Comparison of ENCODE assay signal across 1 cellular context in the genomic region with DNA sequence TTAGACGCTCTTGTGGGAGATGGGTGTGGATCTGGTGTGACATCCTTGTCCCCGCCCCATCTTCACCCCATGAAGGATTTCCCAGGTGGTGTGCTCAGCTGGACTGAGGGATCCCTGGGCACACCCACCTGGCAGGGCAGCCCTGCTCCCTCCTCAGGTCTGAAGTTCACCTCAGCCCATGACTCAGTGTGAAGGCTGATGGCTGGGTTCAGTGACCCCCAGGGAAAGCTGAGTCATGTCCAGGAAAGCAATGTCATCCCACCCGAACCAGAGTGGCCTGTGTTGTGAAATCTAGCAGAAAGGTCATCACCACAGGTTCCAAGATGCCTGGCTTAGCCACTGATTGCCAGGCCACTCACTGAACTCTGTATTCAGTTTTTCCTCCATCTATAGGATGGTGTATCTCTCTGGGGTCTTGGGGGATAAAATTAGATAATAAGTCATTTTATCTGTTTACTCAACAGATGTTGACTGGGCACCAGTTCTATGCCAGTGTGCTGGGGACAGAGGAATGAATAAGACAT.
A peak's percentile ranks its signal among the peaks of the same experiment; 100 is the strongest.
TF ChIP-seq lines count a peak whose summit lies in the region.

No MANE protein-coding gene starts in this region.

TF ChIP-seq in HepG2, 621 proteins besides CTCF, POLR2A, EP300 and RAD21 (continued from another document and continues in another):
- peak; percentile 100 for TF ChIP-seq FOSL2 (CRISPR knock-in tag; IDR thresholded peaks at IDR 0.05)
- peak; percentile 99 for TF ChIP-seq CEBPB (IDR thresholded peaks at IDR 0.05; ENCODE audit: borderline replicate concordance, low read depth, low read length)
- TF ChIP-seq ZNF761 (CRISPR knock-in tag; conservative IDR thresholded peaks at IDR 0.05), result no peak
- TF ChIP-seq, protein P1, sequence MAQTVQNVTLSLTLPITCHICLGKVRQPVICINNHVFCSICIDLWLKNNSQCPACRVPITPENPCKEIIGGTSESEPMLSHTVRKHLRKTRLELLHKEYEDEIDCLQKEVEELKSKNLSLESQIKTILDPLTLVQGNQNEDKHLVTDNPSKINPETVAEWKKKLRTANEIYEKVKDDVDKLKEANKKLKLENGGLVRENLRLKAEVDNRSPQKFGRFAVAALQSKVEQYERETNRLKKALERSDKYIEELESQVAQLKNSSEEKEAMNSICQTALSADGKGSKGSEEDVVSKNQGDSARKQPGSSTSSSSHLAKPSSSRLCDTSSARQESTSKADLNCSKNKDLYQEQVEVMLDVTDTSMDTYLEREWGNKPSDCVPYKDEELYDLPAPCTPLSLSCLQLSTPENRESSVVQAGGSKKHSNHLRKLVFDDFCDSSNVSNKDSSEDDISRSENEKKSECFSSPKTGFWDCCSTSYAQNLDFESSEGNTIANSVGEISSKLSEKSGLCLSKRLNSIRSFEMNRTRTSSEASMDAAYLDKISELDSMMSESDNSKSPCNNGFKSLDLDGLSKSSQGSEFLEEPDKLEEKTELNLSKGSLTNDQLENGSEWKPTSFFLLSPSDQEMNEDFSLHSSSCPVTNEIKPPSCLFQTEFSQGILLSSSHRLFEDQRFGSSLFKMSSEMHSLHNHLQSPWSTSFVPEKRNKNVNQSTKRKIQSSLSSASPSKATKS (CRISPR knock-in tag; IDR thresholded peaks at IDR 0.05), result no peak
- TF ChIP-seq TCF7L2 (IDR thresholded peaks at IDR 0.05; ENCODE audit: low read depth, low read length), result no peak
- TF ChIP-seq ZNF354B (CRISPR knock-in tag; IDR thresholded peaks at IDR 0.05), result no peak
- TF ChIP-seq TOPORS (CRISPR knock-in tag; IDR thresholded peaks at IDR 0.05), result no peak
- TF ChIP-seq SALL1 (CRISPR knock-in tag; IDR thresholded peaks at IDR 0.05), result peak; percentile 99
- peak; percentile 95 to 100 for TF ChIP-seq MAFK (conservative IDR thresholded peaks at IDR 0.05 in 1 of 2, IDR thresholded peaks at IDR 0.05 in 1 of 2; ENCODE audit: low read length in 2 of 2)
- TF ChIP-seq ZFYVE20 (CRISPR knock-in tag; IDR thresholded peaks at IDR 0.05; ENCODE audit: borderline replicate concordance, low read depth), result no peak
- no peak for TF ChIP-seq RARG (CRISPR knock-in tag; IDR thresholded peaks at IDR 0.05; ENCODE audit: low read depth)
- peak; percentile 97 for TF ChIP-seq HMG20A (CRISPR knock-in tag; IDR thresholded peaks at IDR 0.05; ENCODE audit: borderline replicate concordance)
- TF ChIP-seq ZNF577 (CRISPR knock-in tag; IDR thresholded peaks at IDR 0.05; ENCODE audit: borderline replicate concordance, low read depth), result no peak
- peak; percentile 90 for TF ChIP-seq HOMEZ (CRISPR knock-in tag; IDR thresholded peaks at IDR 0.05; ENCODE audit: low read depth)
- no peak for TF ChIP-seq ZNF646 (CRISPR knock-in tag; IDR thresholded peaks at IDR 0.05)
- peak; percentile 85 for TF ChIP-seq CREM (IDR thresholded peaks at IDR 0.05)
- TF ChIP-seq CREM (CRISPR knock-in tag; IDR thresholded peaks at IDR 0.05), result no peak
- TF ChIP-seq MXD3 (CRISPR knock-in tag; IDR thresholded peaks at IDR 0.05), result no peak
- peak; percentile 66; the same call in 1 of the 2 replicates for TF ChIP-seq NCOA1 (CRISPR knock-in tag; IDR thresholded peaks at IDR 0.05)
- TF ChIP-seq, protein P2, sequence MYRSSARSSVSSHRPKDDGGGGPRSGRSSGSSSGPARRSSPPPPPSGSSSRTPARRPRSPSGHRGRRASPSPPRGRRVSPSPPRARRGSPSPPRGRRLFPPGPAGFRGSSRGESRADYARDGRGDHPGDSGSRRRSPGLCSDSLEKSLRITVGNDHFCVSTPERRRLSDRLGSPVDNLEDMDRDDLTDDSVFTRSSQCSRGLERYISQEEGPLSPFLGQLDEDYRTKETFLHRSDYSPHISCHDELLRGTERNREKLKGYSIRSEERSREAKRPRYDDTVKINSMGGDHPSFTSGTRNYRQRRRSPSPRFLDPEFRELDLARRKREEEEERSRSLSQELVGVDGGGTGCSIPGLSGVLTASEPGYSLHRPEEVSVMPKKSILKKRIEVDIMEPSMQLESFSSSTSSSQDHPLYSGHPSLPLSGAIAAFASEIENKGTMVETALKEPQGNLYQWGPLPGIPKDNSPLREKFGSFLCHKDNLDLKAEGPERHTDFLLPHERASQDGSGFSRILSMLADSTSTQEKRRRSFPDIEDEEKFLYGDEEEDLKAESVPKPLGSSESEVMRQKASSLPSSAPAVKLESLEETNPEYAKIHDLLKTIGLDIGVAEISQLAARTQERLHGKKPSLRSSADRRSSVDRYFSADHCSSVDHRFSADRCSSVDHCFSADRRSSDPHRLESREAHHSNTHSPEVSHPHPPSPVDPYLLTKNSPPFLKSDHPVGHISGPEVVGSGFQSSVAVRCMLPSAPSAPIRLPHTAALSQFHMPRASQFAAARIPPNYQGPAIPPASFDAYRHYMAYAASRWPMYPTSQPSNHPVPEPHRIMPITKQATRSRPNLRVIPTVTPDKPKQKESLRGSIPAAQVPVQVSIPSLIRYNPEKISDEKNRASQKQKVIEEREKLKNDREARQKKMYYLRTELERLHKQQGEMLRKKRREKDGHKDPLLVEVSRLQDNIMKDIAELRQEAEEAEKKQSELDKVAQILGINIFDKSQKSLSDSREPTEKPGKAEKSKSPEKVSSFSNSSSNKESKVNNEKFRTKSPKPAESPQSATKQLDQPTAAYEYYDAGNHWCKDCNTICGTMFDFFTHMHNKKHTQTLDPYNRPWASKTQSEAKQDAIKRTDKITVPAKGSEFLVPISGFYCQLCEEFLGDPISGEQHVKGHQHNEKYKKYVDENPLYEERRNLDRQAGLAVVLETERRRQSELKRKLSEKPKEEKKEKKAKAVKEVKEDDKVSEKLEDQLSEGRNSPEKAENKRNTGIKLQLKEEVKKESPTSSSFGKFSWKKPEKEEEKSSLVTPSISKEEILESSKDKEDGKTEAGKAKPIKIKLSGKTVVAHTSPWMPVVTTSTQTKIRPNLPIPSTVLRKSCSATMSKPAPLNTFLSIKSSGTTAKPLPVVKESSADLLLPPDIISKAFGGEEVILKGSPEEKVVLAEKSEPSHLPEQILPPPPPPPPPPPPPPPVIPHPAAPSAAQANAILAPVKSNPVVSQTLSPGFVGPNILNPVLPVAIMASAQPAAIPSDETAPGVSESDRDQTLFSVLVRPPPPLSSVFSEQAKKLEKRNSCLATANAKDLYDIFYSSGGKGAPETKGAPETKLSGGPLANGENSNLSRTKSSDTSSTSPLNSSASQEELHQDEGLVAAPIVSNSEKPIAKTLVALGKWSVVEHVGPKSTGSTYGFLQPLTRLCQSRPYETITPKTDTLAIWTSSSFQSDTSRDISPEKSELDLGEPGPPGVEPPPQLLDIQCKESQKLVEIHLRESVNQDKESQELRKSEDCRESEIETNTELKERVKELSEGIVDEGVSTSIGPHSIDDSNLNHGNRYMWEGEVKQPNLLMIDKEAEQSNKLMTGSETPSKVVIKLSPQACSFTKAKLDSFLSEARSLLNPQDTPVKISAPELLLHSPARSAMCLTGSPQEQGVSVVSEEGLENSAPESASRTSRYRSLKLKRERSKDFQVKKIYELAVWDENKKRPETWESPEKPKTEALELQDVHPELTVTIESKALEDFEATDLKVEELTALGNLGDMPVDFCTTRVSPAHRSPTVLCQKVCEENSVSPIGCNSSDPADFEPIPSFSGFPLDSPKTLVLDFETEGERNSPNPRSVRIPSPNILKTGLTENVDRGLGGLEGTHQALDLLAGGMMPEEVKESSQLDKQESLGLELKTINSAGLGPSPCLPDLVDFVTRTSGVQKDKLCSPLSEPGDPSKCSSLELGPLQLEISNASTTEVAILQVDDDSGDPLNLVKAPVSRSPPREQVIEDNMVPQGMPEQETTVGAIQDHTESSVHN (CRISPR knock-in tag; IDR thresholded peaks at IDR 0.05), result no peak
- peak; percentile 94; the same call in 1 of the 2 replicates for TF ChIP-seq NR1H2 (CRISPR knock-in tag; IDR thresholded peaks at IDR 0.05; ENCODE audit: borderline replicate concordance, low read depth)
- TF ChIP-seq CCAR2 (optimal IDR thresholded peaks at IDR 0.05; ENCODE audit: low read depth, low read length), result no peak
- TF ChIP-seq HNRNPH1 (optimal IDR thresholded peaks at IDR 0.05; ENCODE audit: low read depth, low read length), result no peak
- TF ChIP-seq ZNF121 (CRISPR knock-in tag; IDR thresholded peaks at IDR 0.05), result peak; percentile 44; the same call in 1 of the 2 replicates
- TF ChIP-seq NFKBIZ (CRISPR knock-in tag; IDR thresholded peaks at IDR 0.05), result peak; percentile 95
- TF ChIP-seq, protein P3, sequence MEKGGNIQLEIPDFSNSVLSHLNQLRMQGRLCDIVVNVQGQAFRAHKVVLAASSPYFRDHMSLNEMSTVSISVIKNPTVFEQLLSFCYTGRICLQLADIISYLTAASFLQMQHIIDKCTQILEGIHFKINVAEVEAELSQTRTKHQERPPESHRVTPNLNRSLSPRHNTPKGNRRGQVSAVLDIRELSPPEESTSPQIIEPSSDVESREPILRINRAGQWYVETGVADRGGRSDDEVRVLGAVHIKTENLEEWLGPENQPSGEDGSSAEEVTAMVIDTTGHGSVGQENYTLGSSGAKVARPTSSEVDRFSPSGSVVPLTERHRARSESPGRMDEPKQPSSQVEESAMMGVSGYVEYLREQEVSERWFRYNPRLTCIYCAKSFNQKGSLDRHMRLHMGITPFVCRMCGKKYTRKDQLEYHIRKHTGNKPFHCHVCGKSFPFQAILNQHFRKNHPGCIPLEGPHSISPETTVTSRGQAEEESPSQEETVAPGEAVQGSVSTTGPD (CRISPR knock-in tag; IDR thresholded peaks at IDR 0.05), result peak; percentile 96
- TF ChIP-seq NBN (conservative IDR thresholded peaks at IDR 0.05), result no peak
- peak; percentile 94 for TF ChIP-seq MEF2D (CRISPR knock-in tag; IDR thresholded peaks at IDR 0.05)
- no peak for TF ChIP-seq PAWR (CRISPR knock-in tag; IDR thresholded peaks at IDR 0.05; ENCODE audit: borderline replicate concordance)
- no peak for TF ChIP-seq PRMT3 (CRISPR knock-in tag; IDR thresholded peaks at IDR 0.05; ENCODE audit: borderline replicate concordance, low read depth)
- no peak for TF ChIP-seq GTF2F1 (IDR thresholded peaks at IDR 0.05; ENCODE audit: low read length)
- peak; percentile 98 for TF ChIP-seq TRIM24 (CRISPR knock-in tag; IDR thresholded peaks at IDR 0.05)
- no peak for TF ChIP-seq TAF15 (IDR thresholded peaks at IDR 0.05; ENCODE audit: low read depth, low read length, poor library complexity, severe bottlenecking)
- peak; percentile 100 for TF ChIP-seq MAFG (CRISPR knock-in tag; IDR thresholded peaks at IDR 0.05)
- no peak for TF ChIP-seq MZF1 (CRISPR knock-in tag; IDR thresholded peaks at IDR 0.05; ENCODE audit: borderline replicate concordance)
- TF ChIP-seq ZNF607 (CRISPR knock-in tag; IDR thresholded peaks at IDR 0.05; ENCODE audit: borderline replicate concordance), result no peak
- no peak for TF ChIP-seq RBM39 (IDR thresholded peaks at IDR 0.05; ENCODE audit: low read depth, low read length, poor library complexity, severe bottlenecking)
- TF ChIP-seq ZBTB1 (CRISPR knock-in tag; IDR thresholded peaks at IDR 0.05; ENCODE audit: borderline replicate concordance), result no peak
- no peak for TF ChIP-seq PHB2 (IDR thresholded peaks at IDR 0.05; ENCODE audit: partially characterized antibody)
- no peak for TF ChIP-seq NRL (CRISPR knock-in tag; IDR thresholded peaks at IDR 0.05; ENCODE audit: borderline replicate concordance)
- no peak for TF ChIP-seq ZNF296 (CRISPR knock-in tag; conservative IDR thresholded peaks at IDR 0.05)
- peak; percentile 80 for TF ChIP-seq XRCC5 (optimal IDR thresholded peaks at IDR 0.05; ENCODE audit: low read length)
- no peak for TF ChIP-seq ZNF333 (CRISPR knock-in tag; IDR thresholded peaks at IDR 0.05; ENCODE audit: borderline replicate concordance)
